ENCODE assay signal across 9 cellular contexts in the genomic region with DNA sequence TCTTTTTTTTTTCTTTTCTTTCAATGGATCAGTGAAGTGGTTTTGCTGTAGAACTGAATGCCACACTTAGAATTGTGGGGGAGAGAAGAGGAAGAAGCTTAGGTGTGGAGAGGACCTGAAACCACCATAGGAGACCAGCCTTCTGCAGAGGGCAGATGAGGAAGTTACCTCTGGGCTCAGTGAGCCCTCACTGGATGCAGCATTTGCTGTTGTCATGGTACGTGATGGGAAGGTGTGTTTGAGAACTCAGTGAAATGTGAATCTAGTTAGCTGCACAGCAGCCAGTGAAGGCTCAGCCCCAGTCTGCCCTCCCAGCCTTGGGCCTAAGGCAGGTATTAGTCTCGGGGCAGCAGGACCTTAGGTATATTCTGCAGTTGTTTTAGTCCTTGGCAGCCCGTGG. TPM values are rescaled to one million over a fixed set of nuclear protein-coding genes. Genes with fewer than 3 reads are reported as not detected.
DNase-seq lines count a peak whose midpoint lies in the region; ATAC-seq, FAIRE-seq and TF ChIP-seq lines count a peak whose summit lies in the region.
"Had no signal": no experiment of that assay in that cellular context is flagged by ENCODE, and none has a peak within 500 bp of the region (broad histone marks: within the 10 kb centered on the region; RNA-seq: fewer than 3 reads in every experiment).

No MANE protein-coding gene starts in this region.

- H3K27ac ChIP-seq in pancreas (no peak overlapping the region), trophoblast cell (ENCODE audit: low read depth, low read length) (no peak overlapping the region)
- H3K27ac ChIP-seq: KMS-11 had no signal

- peak; percentile 59 for DNase-seq in activated CD4-positive, alpha-beta T cell treated with anti-CD3 and anti-CD28 coated beads, Interleukin-2, amount 10 ng/mL, durations not matched to agents 7 days and 5 days
- DNase-seq in activated CD4-positive, alpha-beta T cell treated with anti-CD3 and anti-CD28 coated beads, Interleukin-2, amount 50 U/mL, for 4 hours, result no peak
- peak; percentile 84 for DNase-seq in RPMI8226
- DNase-seq in pancreas, result no peak
- no peak for DNase-seq in trophoblast cell
- DNase-seq in inferior parietal cortex (ENCODE audit: extremely low spot score), result no peak
- DNase-seq in NCI-H1694 treated with DMSO at 0.1 percent for 48 hours (lab: John Stamatoyannopoulos, UW), result no peak

- POLR2A ChIA-PET in activated CD4-positive, alpha-beta T cell treated with anti-CD3 and anti-CD28 coated beads, Interleukin-2, amount 10 ng/mL, durations not matched to agents 7 days and 5 days (lab: Charles Lee), result no interaction called here

- no peak overlapping the region for H2BK120ac ChIP-seq in trophoblast cell (ENCODE audit: insufficient read depth, low read length, poor library complexity)

- H3K4me1 Mint-ChIP-seq in activated CD4-positive, alpha-beta T cell treated with anti-CD3 and anti-CD28 coated beads, Interleukin-2, amount 10 ng/mL, durations not matched to agents 7 days and 5 days, result peaks cover 85% of the 10 kb centered on the region

- H4K12ac ChIP-seq in trophoblast cell (ENCODE audit: low read depth, low read length), result no peak overlapping the region

- no peak overlapping the region for H3K9ac ChIP-seq in trophoblast cell (ENCODE audit: low read length)
- H3K9ac ChIP-seq: KMS-11 had no signal

- no peaks in the 10 kb centered on the region for H3K27me3 ChIP-seq in pancreas
- no peaks in the 10 kb centered on the region for H3K27me3 ChIP-seq in trophoblast cell (ENCODE audit: insufficient read depth, low read length)

- no peaks in the 10 kb centered on the region for H3K27me3 Mint-ChIP-seq in activated CD4-positive, alpha-beta T cell treated with anti-CD3 and anti-CD28 coated beads, Interleukin-2, amount 10 ng/mL, durations not matched to agents 7 days and 5 days

- H2AK5ac ChIP-seq in trophoblast cell (ENCODE audit: low read length), result no peak overlapping the region

- no peak overlapping the region for H3K4ac ChIP-seq in trophoblast cell (ENCODE audit: low read depth, low read length)

- TF ChIP-seq CTCF in pancreas (IDR thresholded peaks at IDR 0.05), result no peak

- H3K79me1 ChIP-seq in trophoblast cell (ENCODE audit: low read length), result no peaks in the 10 kb centered on the region

- H2AFZ ChIP-seq in trophoblast cell (ENCODE audit: insufficient read depth, low read length, poor library complexity), result no peak overlapping the region

- no peaks in the 10 kb centered on the region for H3K9me3 ChIP-seq in pancreas
- no peaks in the 10 kb centered on the region for H3K9me3 ChIP-seq in trophoblast cell (ENCODE audit: insufficient read depth, low read depth, low read length)

- H3K9me3 Mint-ChIP-seq in activated CD4-positive, alpha-beta T cell treated with anti-CD3 and anti-CD28 coated beads, Interleukin-2, amount 10 ng/mL, durations not matched to agents 7 days and 5 days, result peaks cover 11% of the 10 kb centered on the region

- H3K23ac ChIP-seq in trophoblast cell (ENCODE audit: low read length), result no peak overlapping the region

- peak; percentile 100 for ATAC-seq in HG02885 (IDR thresholded peaks at IDR 0.05; ENCODE audit: poor library complexity, unreplicated experiment)
- ATAC-seq in pancreas, result peak in 3 of 4 donors; percentile 32 to 74 (median 63)

- no peaks in the 10 kb centered on the region for H3K4me1 ChIP-seq in pancreas
- H3K4me1 ChIP-seq in trophoblast cell (ENCODE audit: control insufficient read depth in 1 of 2, insufficient read depth in 2 of 2, low read length in 2 of 2), result no peaks in the 10 kb centered on the region

- no peak overlapping the region for H3K4me3 ChIP-seq in pancreas
- no peak overlapping the region for H3K4me3 ChIP-seq in trophoblast cell (ENCODE audit: low read depth, low read length)

- H3K36me3 Mint-ChIP-seq in activated CD4-positive, alpha-beta T cell treated with anti-CD3 and anti-CD28 coated beads, Interleukin-2, amount 10 ng/mL, durations not matched to agents 7 days and 5 days (ENCODE audit: low read depth), result peaks cover 66% of the 10 kb centered on the region

- no peak overlapping the region for H4K91ac ChIP-seq in trophoblast cell (ENCODE audit: low read depth, low read length)

- H3K4me3 Mint-ChIP-seq in activated CD4-positive, alpha-beta T cell treated with anti-CD3 and anti-CD28 coated beads, Interleukin-2, amount 10 ng/mL, durations not matched to agents 7 days and 5 days, result peak overlapping the region; percentile 20

- no peaks in the 10 kb centered on the region for H3K79me2 ChIP-seq in trophoblast cell (ENCODE audit: control insufficient read depth, insufficient read depth, low read length, poor library complexity)

- no peak overlapping the region for H3K18ac ChIP-seq in trophoblast cell (ENCODE audit: low read length)

- no peak overlapping the region for H3K4me2 ChIP-seq in trophoblast cell (ENCODE audit: low read length)
- H3K4me2 ChIP-seq: KMS-11 had no signal

- no peak for FAIRE-seq in pancreas (lab: Jason Lieb, UNC)

- no peaks in the 10 kb centered on the region for H3K36me3 ChIP-seq in pancreas
- no peaks in the 10 kb centered on the region for H3K36me3 ChIP-seq in trophoblast cell (ENCODE audit: control insufficient read depth in 1 of 2, insufficient read depth in 2 of 2, low read length in 2 of 2)

- CTCF ChIA-PET in activated CD4-positive, alpha-beta T cell treated with anti-CD3 and anti-CD28 coated beads, Interleukin-2, amount 10 ng/mL, durations not matched to agents 7 days and 5 days (lab: Charles Lee), result interaction anchor here (1.1 to 2.6 kb wide), 2 partner anchors 11 to 13 kb away, joined by 3 to 7 read pairs; no protein-coding TSS in a partner anchor

- intact Hi-C loops in pancreas (cut with DNase I), result no loop called here

- H3K27ac Mint-ChIP-seq in activated CD4-positive, alpha-beta T cell treated with anti-CD3 and anti-CD28 coated beads, Interleukin-2, amount 10 ng/mL, durations not matched to agents 7 days and 5 days, result peak overlapping the region; percentile 66

- H2BK5ac ChIP-seq in trophoblast cell (ENCODE audit: low read depth, low read length, poor library complexity), result no peak overlapping the region

- no peak overlapping the region for H4K8ac ChIP-seq in trophoblast cell (ENCODE audit: low read depth, low read length)

- H3K14ac ChIP-seq in trophoblast cell (ENCODE audit: low read length), result no peak overlapping the region

- 70 to 74% methylated on average over 3 of the region's 3 CpGs for WGBS in pancreas, 2 donors
- WGBS in trophoblast cell (ENCODE audit: extremely low coverage, insufficient coverage, insufficient read length), result no CpG with 5 or more reads among the region's 3 CpGs

- no peak overlapping the region for H2BK12ac ChIP-seq in trophoblast cell (ENCODE audit: low read length)

RNA-seq across cellular contexts. Expression of gene CYFIP2, which starts 17.5 kb away (rescaled TPM):
- total RNA-seq in activated CD4-positive, alpha-beta T cell treated with anti-CD3 and anti-CD28 coated beads, Interleukin-2, amount 10 ng/mL, durations not matched to agents 7 days and 5 days, result 100 to 1,000 TPM; 452 to 606 TPM
- total RNA-seq in pancreas, result 10 to 100 TPM in 4 of 6 donors, 1 to 10 TPM in 2; 7.6 to 17.8 (median 10.2) TPM
- 10 to 100 TPM; 14.4 to 19.6 TPM for polyA plus RNA-seq in pancreas
- polyA plus RNA-seq in trophoblast cell (2013), result 19.6 and 21.0 TPM in 2 replicates

Comparison
In these comparisons a context has a peak if more than half of its experiments do, and no peak if none do; other contexts are left out.
1. DNase-seq: peak in activated CD4-positive, alpha-beta T cell treated with anti-CD3 and anti-CD28 coated beads, Interleukin-2, amount 10 ng/mL, durations not matched to agents 7 days and 5 days (single experiment) and RPMI8226 (single experiment); none in activated CD4-positive, alpha-beta T cell treated with anti-CD3 and anti-CD28 coated beads, Interleukin-2, amount 50 U/mL, for 4 hours (0 of 2), pancreas (0 of 6), trophoblast cell (0 of 2), inferior parietal cortex (single experiment) and NCI-H1694 treated with DMSO at 0.1 percent for 48 hours (single experiment).
2. RNA of gene CYFIP2, which starts 17.5 kb away (total RNA-seq): 452 to 606 TPM in activated CD4-positive, alpha-beta T cell treated with anti-CD3 and anti-CD28 coated beads, Interleukin-2, amount 10 ng/mL, durations not matched to agents 7 days and 5 days; 7.6 to 17.8 TPM in pancreas; every median in the first group is over 10 times any median in the second.